In the genomic region with DNA sequence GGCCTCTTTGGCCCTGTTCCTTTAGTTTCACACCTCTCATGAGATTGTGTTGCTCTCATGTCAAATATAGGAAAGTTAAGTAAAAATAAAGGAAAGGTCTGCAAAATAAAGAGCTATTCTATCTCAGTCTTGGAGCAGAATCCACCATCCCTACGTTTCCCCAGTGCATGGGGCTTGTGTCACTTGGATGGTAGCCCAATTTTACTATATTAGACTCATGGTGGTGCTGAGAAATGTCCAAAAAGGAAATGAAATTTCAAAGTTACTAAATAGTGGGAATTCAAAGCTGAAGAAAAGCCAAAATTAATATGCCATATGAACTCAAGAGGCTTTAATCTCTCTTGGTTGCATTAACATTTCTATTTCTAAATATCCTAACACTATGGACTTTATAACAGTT, we compare ENCODE assay signal across 19 cellular contexts.
A peak's percentile ranks its signal among the peaks of the same experiment; 100 is the strongest.
DNase-seq lines count a peak whose midpoint lies in the region; ATAC-seq and TF ChIP-seq lines count a peak whose summit lies in the region.
"Had no signal": no experiment of that assay in that cellular context is flagged by ENCODE, and none has a peak within 500 bp of the region (broad histone marks: within the 10 kb centered on the region; RNA-seq: fewer than 3 reads in every experiment).

No MANE protein-coding gene starts in this region.

- no TSS peak for BruUV-seq in MCF 10A (replicated peaks; lab: Mats Ljungman, UMichigan)

- H3K4me3 ChIP-seq in breast epithelium (no peak overlapping the region), fibroblast of the aortic adventitia (ENCODE audit: low read depth, low read length) (no peak overlapping the region), skeletal muscle satellite cell (ENCODE audit: low read length) (no peak overlapping the region)
- no peak overlapping the region for H3K4me3 ChIP-seq in effector memory CD4-positive, alpha-beta T cell (ENCODE audit: insufficient read depth, low read depth, low read length, poor library complexity, severe bottlenecking)
- H3K4me3 ChIP-seq: HAP-1, Peyer's patch had no signal

- H3K4me1 ChIP-seq in breast epithelium (no peaks in the 10 kb centered on the region), skeletal muscle satellite cell (ENCODE audit: control insufficient read depth, insufficient read depth, low read length) (peaks cover 65% of the 10 kb centered on the region)
- no peaks in the 10 kb centered on the region for H3K4me1 ChIP-seq in effector memory CD4-positive, alpha-beta T cell (ENCODE audit: control insufficient read depth, insufficient read depth, low read length, poor library complexity, severe bottlenecking)
- H3K4me1 ChIP-seq: HAP-1, Peyer's patch had no signal

- H3K9me3 Mint-ChIP-seq in MCF 10A (ENCODE audit: unreplicated experiment) (no peaks in the 10 kb centered on the region), chondrocyte (ENCODE audit: low read depth) (no peaks in the 10 kb centered on the region)

- ATAC-seq in stimulated activated naive CD8-positive, alpha-beta T cell treated with anti-CD3 and anti-CD28 coated beads, Interleukin-15, Interleukin-2, amounts not matched to agents 100 U/mL and 50 U/mL, for 24 hours = no peak

- H3K36me3 ChIP-seq in breast epithelium (no peaks in the 10 kb centered on the region), skeletal muscle satellite cell (ENCODE audit: insufficient read depth, low read length) (no peaks in the 10 kb centered on the region)
- no peaks in the 10 kb centered on the region for H3K36me3 ChIP-seq in effector memory CD4-positive, alpha-beta T cell (ENCODE audit: control insufficient read depth, insufficient read depth, low read length)
- H3K36me3 ChIP-seq: Peyer's patch had no signal

- CTCF ChIA-PET in MCF 10A (lab: Yijun Ruan, JAX) = interaction anchor here (0.7 kb wide), 1 partner anchor 9 kb away, joined by 4 read pairs; no protein-coding TSS in a partner anchor

- H3K36me3 Mint-ChIP-seq in MCF 10A (ENCODE audit: insufficient read depth, unreplicated experiment) = peaks cover 5% of the 10 kb centered on the region
- peaks cover 1% of the 10 kb centered on the region for H3K36me3 Mint-ChIP-seq in chondrocyte (ENCODE audit: low read depth)
- H3K36me3 Mint-ChIP-seq: CD14-positive monocyte had no signal

- POLR2A ChIA-PET in MCF 10A (lab: Yijun Ruan, JAX) = interaction anchor here (0.5 to 1.3 kb wide), 2 partner anchors 9 to 442 kb away, joined by 3 to 7 read pairs; no protein-coding TSS in a partner anchor

- no peak overlapping the region for H3K27ac ChIP-seq in breast epithelium
- H3K27ac ChIP-seq in effector memory CD4-positive, alpha-beta T cell (ENCODE audit: insufficient read depth, low read length, poor library complexity, severe bottlenecking) = no peak overlapping the region
- H3K27ac ChIP-seq: KMS-11, Peyer's patch had no signal

- DNase-seq in MCF 10A (ENCODE audit: unreplicated experiment) (peak; percentile 29), breast epithelium (ENCODE audit: low spot score in 2 of 2) (no peak), chondrocyte (ENCODE audit: low spot score) (no peak), fibroblast of the aortic adventitia (ENCODE audit: low read depth) (peak; percentile 53), NCI-H1417 treated with DMSO at 0.1 percent for 48 hours (lab: John Stamatoyannopoulos, UW) (no peak)
- no peak for DNase-seq in stimulated activated naive CD8-positive, alpha-beta T cell treated with anti-CD3 and anti-CD28 coated beads, Interleukin-15, Interleukin-2, amounts not matched to agents 100 U/mL and 50 U/mL, for 24 hours
- no peak for DNase-seq in effector memory CD4-positive, alpha-beta T cell
- DNase-seq: 8988T, NCI-H1694 treated with DMSO at 0.1 percent for 48 hours, NCI-H2081 treated with DMSO at 0.1 percent for 48 hours, NCI-H2171 treated with DMSO at 0.1 percent for 48 hours, NCI-H446, NCI-H526, Peyer's patch had no signal

- TF ChIP-seq CTCF in MCF 10A (IDR thresholded peaks at IDR 0.05; ENCODE audit: unreplicated experiment) = no peak
- TF ChIP-seq CTCF in breast epithelium (IDR thresholded peaks at IDR 0.05) = no peak
- TF ChIP-seq CTCF in chondrocyte (IDR thresholded peaks at IDR 0.05) = no peak
- no peak for TF ChIP-seq CTCF in fibroblast of the aortic adventitia (IDR thresholded peaks at IDR 0.05; ENCODE audit: insufficient read depth, low read length)

- H3K4me3 Mint-ChIP-seq in MCF 10A (ENCODE audit: unreplicated experiment) (no peak overlapping the region), chondrocyte (ENCODE audit: unreplicated experiment) (no peak overlapping the region)
- H3K4me3 Mint-ChIP-seq: B cell, CD14-positive monocyte had no signal

- H3K27me3 Mint-ChIP-seq in MCF 10A (ENCODE audit: insufficient read depth, unreplicated experiment) (no peaks in the 10 kb centered on the region), chondrocyte (ENCODE audit: low read depth) (no peaks in the 10 kb centered on the region)
- H3K27me3 Mint-ChIP-seq: B cell had no signal

- no peak overlapping the region for H3K27ac Mint-ChIP-seq in MCF 10A (ENCODE audit: low read depth, unreplicated experiment)
- peak overlapping the region; percentile 1 for H3K27ac Mint-ChIP-seq in chondrocyte (ENCODE audit: unreplicated experiment)
- H3K27ac Mint-ChIP-seq: B cell, CD14-positive monocyte had no signal

- peak overlapping the region; percentile 69 for H3K9ac ChIP-seq in skeletal muscle satellite cell (ENCODE audit: low read depth, low read length)
- H3K9ac ChIP-seq: KMS-11 had no signal

- H3K27me3 ChIP-seq in breast epithelium = no peaks in the 10 kb centered on the region
- no peaks in the 10 kb centered on the region for H3K27me3 ChIP-seq in skeletal muscle satellite cell (ENCODE audit: control insufficient read depth, insufficient read depth, low read length)
- H3K27me3 ChIP-seq in effector memory CD4-positive, alpha-beta T cell (replicated peaks; ENCODE audit: control insufficient read depth, insufficient read depth, low read length, poor library complexity, severe bottlenecking) = no peaks in the 10 kb centered on the region
- H3K27me3 ChIP-seq: Peyer's patch had no signal

- intact Hi-C loops in MCF 10A (cut with micrococcal nuclease) (no loop called here), breast epithelium (cut with DNase I; ENCODE audit: low total_unique reads) (no loop called here)

- TF ChIP-seq POLR2A in breast epithelium (IDR thresholded peaks at IDR 0.05) = no peak

- H3K4me2 ChIP-seq in skeletal muscle satellite cell (ENCODE audit: low read length) = no peak overlapping the region
- H3K4me2 ChIP-seq: KMS-11 had no signal

- H3K4me1 Mint-ChIP-seq in MCF 10A (ENCODE audit: insufficient read depth, unreplicated experiment) = peaks cover 23% of the 10 kb centered on the region
- H3K4me1 Mint-ChIP-seq in chondrocyte (ENCODE audit: low read depth) = peaks cover 57% of the 10 kb centered on the region
- H3K4me1 Mint-ChIP-seq: B cell, CD14-positive monocyte had no signal

- H3K9me3 ChIP-seq in breast epithelium (no peaks in the 10 kb centered on the region), skeletal muscle satellite cell (replicated peaks; ENCODE audit: low read length) (no peaks in the 10 kb centered on the region)
- no peaks in the 10 kb centered on the region for H3K9me3 ChIP-seq in effector memory CD4-positive, alpha-beta T cell (ENCODE audit: control insufficient read depth, low read length)
- H3K9me3 ChIP-seq: HAP-1, Peyer's patch had no signal

Comparison
In these comparisons a context has a peak if more than half of its experiments do, and no peak if none do; other contexts are left out.
1. DNase-seq: peak in MCF 10A (single experiment) and fibroblast of the aortic adventitia (single experiment); none in breast epithelium (0 of 2), chondrocyte (single experiment), NCI-H1417 treated with DMSO at 0.1 percent for 48 hours (single experiment), stimulated activated naive CD8-positive, alpha-beta T cell treated with anti-CD3 and anti-CD28 coated beads, Interleukin-15, Interleukin-2, amounts not matched to agents 100 U/mL and 50 U/mL, for 24 hours (single experiment) and effector memory CD4-positive, alpha-beta T cell (0 of 3).